19 cellular contexts compared by ENCODE assay signal in the genomic region with DNA sequence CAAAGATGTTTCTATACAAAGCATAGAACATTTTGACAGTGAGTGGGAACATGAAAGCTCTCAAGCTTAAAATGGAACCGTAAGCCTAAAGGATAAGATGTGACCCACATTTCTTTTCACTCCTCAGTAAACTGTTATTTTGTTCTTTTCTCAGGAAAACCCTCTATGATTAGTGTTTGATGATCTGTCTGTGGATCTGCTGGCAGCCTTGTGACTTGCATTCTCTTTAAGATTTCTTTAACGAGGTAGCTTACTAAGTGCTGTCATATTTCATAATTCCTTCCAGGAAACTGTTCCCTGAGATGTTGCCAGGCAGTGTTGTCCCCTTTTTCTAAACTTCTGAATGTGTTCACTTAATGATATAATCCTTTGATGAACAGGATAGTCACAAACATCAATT.
"Had no signal": no experiment of that assay in that cellular context is flagged by ENCODE, and none has a peak within 500 bp of the region (broad histone marks: within the 10 kb centered on the region; RNA-seq: fewer than 3 reads in every experiment).

No MANE protein-coding gene starts in this region.

- H3K4me3 Mint-ChIP-seq: mesothelial cell of epicardium, naive B cell had no signal

- H3K9me3 Mint-ChIP-seq: mesothelial cell of epicardium had no signal

- H2AFZ ChIP-seq: hepatocyte had no signal

- H3K4me1 ChIP-seq: colonic mucosa, foreskin keratinocyte, gastroesophageal sphincter, heart left ventricle, left lung, lower lobe of right lung had no signal

- H3K27me3 ChIP-seq: colonic mucosa, dorsolateral prefrontal cortex, esophagus muscularis mucosa, foreskin keratinocyte, heart left ventricle, hepatocyte, left lung had no signal

- H3K9me3 ChIP-seq: colonic mucosa, esophagus muscularis mucosa, gastroesophageal sphincter, left lung, lower lobe of right lung, mucosa of descending colon had no signal

- H3K27ac Mint-ChIP-seq: mesothelial cell of epicardium had no signal

- H3K36me3 ChIP-seq: colonic mucosa, esophagus muscularis mucosa, gastroesophageal sphincter, heart left ventricle, left lung, lower lobe of right lung had no signal

- H3K4me2 ChIP-seq: hepatocyte had no signal

- H3K4me1 Mint-ChIP-seq: naive B cell had no signal

- H3K79me2 ChIP-seq: hepatocyte had no signal

- H3K36me3 Mint-ChIP-seq: mesothelial cell of epicardium, naive B cell had no signal

- DNase-seq: colonic mucosa; dermis blood vessel endothelial cell; effector CD4-positive, alpha-beta T cell; effector memory CD4-positive, alpha-beta T cell; foreskin keratinocyte; heart left ventricle; islet precursor cell; left cardiac atrium; left lung; left ventricle myocardium superior; lower lobe of right lung; mesenchymal stem cell; mucosa of descending colon; naive B cell had no signal

- ATAC-seq: foreskin keratinocyte, gastroesophageal sphincter, heart left ventricle, left cardiac atrium, left lung, left ventricle myocardium superior, lower lobe of right lung, mucosa of descending colon had no signal

- H3K27me3 Mint-ChIP-seq: naive B cell had no signal

- H3K4me3 ChIP-seq: colonic mucosa, dorsolateral prefrontal cortex, esophagus muscularis mucosa, gastroesophageal sphincter, heart left ventricle, hepatocyte, left lung, lower lobe of right lung, mucosa of descending colon had no signal

- H3K27ac ChIP-seq: colonic mucosa, esophagus muscularis mucosa, foreskin keratinocyte, gastroesophageal sphincter, heart left ventricle, hepatocyte, left lung, lower lobe of right lung had no signal
